9 cellular contexts compared by ENCODE assay signal in the genomic region with DNA sequence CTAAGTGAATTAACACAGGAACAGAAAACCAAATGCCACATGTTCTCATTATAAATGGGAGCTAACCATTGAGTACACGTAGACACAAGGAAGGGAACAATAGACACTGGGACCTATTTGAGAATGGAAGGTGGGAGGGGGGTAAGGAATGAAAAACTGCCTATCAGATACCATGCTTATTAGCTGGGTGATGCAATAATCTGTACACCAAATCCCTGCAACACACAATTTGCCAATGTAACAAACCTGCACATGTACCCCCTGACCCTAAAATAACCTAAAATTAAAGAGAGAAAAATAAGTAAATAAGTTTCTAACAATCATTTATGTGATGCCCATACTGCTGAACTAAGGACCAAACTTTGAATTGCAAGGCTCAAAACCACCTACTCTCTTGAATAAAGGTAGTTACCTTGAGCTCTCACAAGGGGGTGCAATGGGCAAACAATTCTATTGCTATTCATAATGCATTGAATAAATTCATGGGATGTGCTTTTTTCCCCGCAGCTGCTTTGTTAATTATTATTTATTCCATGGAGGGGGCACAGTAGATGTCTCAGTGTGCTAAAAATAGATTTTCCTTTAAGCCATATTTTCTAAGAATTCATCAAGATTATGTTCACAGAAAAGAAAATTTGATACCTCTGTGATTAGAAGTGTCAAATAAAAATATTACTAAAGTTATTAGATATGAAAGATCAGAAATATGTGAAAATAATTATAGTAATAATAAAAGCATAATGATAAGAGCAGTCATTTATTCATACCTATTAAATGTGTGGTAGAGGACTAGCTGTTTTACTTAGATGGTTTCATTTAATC.
A peak's percentile ranks its signal among the peaks of the same experiment; 100 is the strongest.
DNase-seq lines count a peak whose midpoint lies in the region; ATAC-seq and TF ChIP-seq lines count a peak whose summit lies in the region.
"Had no signal": no experiment of that assay in that cellular context is flagged by ENCODE, and none has a peak within 500 bp of the region (broad histone marks: within the 10 kb centered on the region; RNA-seq: fewer than 3 reads in every experiment).

No MANE protein-coding gene starts in this region.

- H3K4me3 ChIP-seq in Karpas-422 (ENCODE audit: low read length) (no peak overlapping the region), dorsolateral prefrontal cortex (no peak overlapping the region), mesendoderm (ENCODE audit: low read length) (no peak overlapping the region)

- H3K79me2 ChIP-seq in Karpas-422 (ENCODE audit: low read length) = no peaks in the 10 kb centered on the region
- H3K79me2 ChIP-seq in mesendoderm (ENCODE audit: control insufficient read depth, insufficient read depth, low read length) = no peaks in the 10 kb centered on the region

- no peak overlapping the region for H2AFZ ChIP-seq in Karpas-422 (ENCODE audit: low read length)

- peak; percentile 82 for DNase-seq in Ammon's horn (ENCODE audit: low spot score)
- DNase-seq in Karpas-422 = peak; percentile 81
- DNase-seq in OCI-M1 (lab: John Stamatoyannopoulos, UW) = peak; percentile 73
- peak in 3 of 10 donors; percentile 5 to 45 (median 10) for DNase-seq in dorsolateral prefrontal cortex
- DNase-seq in mesendoderm = peak; percentile 61
- DNase-seq in activated CD8-positive, alpha-beta memory T cell treated with anti-CD3 and anti-CD28 coated beads, Interleukin-2, amount 50 U/mL, for 4 hours = no peak

- no peak overlapping the region for H3K4me2 ChIP-seq in Karpas-422 (ENCODE audit: low read depth, low read length, poor library complexity, severe bottlenecking)
- H3K4me2 ChIP-seq in mesendoderm (ENCODE audit: low read length) = no peak overlapping the region

- no peak overlapping the region for H2BK15ac ChIP-seq in mesendoderm (replicated peaks; ENCODE audit: low read depth)

- no peak overlapping the region for H2BK5ac ChIP-seq in mesendoderm (ENCODE audit: low read length)

- H3K4me1 ChIP-seq in Karpas-422 (ENCODE audit: low read length) (no peaks in the 10 kb centered on the region), mesendoderm (ENCODE audit: control insufficient read depth, low read depth, low read length) (no peaks in the 10 kb centered on the region)

- H4K8ac ChIP-seq in mesendoderm (ENCODE audit: low read depth, low read length) = no peak overlapping the region

- no peaks in the 10 kb centered on the region for H3K9me3 ChIP-seq in Karpas-422 (ENCODE audit: low read length)

- no peak overlapping the region for H2BK120ac ChIP-seq in mesendoderm (ENCODE audit: low read depth, low read length)

- H3K27ac ChIP-seq in Karpas-422 (ENCODE audit: low read length) = no peak overlapping the region
- peak overlapping the region in 1 of 59 donors; percentile 2 for H3K27ac ChIP-seq in dorsolateral prefrontal cortex
- no peak overlapping the region for H3K27ac ChIP-seq in mesendoderm (ENCODE audit: low read depth, low read length)

- no peak overlapping the region for H4K5ac ChIP-seq in mesendoderm (ENCODE audit: low read length)

- no peak overlapping the region for H3K23ac ChIP-seq in mesendoderm (ENCODE audit: low read length)

- no CpG with 5 or more reads among the region's 2 CpGs for WGBS in mesendoderm (ENCODE audit: extremely low coverage, insufficient coverage, low lambda C conversion rate)

- TF ChIP-seq CTCF in dorsolateral prefrontal cortex (IDR thresholded peaks at IDR 0.05 in 54 of 56, conservative IDR thresholded peaks at IDR 0.05 in 2 of 56; ENCODE audit: low read depth in 1 of 56, partially characterized antibody in 56 of 56) = peak in 55 of 56 donors; percentile 60 to 92 (median 81)

- H3K36me3 ChIP-seq in Karpas-422 (ENCODE audit: insufficient read depth, low read length) (no peaks in the 10 kb centered on the region), mesendoderm (ENCODE audit: control insufficient read depth, insufficient read depth, low read length) (no peaks in the 10 kb centered on the region)

- H3K79me1 ChIP-seq in mesendoderm (ENCODE audit: low read length) = no peaks in the 10 kb centered on the region

- H3K56ac ChIP-seq in mesendoderm (ENCODE audit: low read length) = no peak overlapping the region

- H2AK5ac ChIP-seq in mesendoderm (ENCODE audit: low read length) = no peak overlapping the region

- H3K18ac ChIP-seq in mesendoderm (ENCODE audit: low read length) = no peak overlapping the region

- H4K20me1 ChIP-seq in Karpas-422 (ENCODE audit: insufficient read depth, low read depth, low read length) = no peaks in the 10 kb centered on the region

- ATAC-seq in GM18502 (IDR thresholded peaks at IDR 0.05; ENCODE audit: poor library complexity, unreplicated experiment) (peak; percentile 71), HG02623 (IDR thresholded peaks at IDR 0.05; ENCODE audit: unreplicated experiment) (no peak)
- ATAC-seq: naive thymus-derived CD4-positive, alpha-beta T cell had no signal

- intact Hi-C loops in dorsolateral prefrontal cortex (cut with DNase I) = loop anchor here (2.0 to 10.0 kb wide), 6 partner anchors 79 to 581 kb away; a partner anchor contains a TSS

- no peak overlapping the region for H3K4ac ChIP-seq in mesendoderm (ENCODE audit: low read depth, low read length)

- H3K27me3 ChIP-seq in Karpas-422 (ENCODE audit: low read length) = no peaks in the 10 kb centered on the region
- no peaks in the 10 kb centered on the region for H3K27me3 ChIP-seq in dorsolateral prefrontal cortex
- no peaks in the 10 kb centered on the region for H3K27me3 ChIP-seq in mesendoderm (ENCODE audit: insufficient read depth, low read length, poor library complexity)

- no peaks in the 10 kb centered on the region for H3K9me2 ChIP-seq in Karpas-422 (replicated peaks; ENCODE audit: insufficient read depth, low read length)

- H3K9ac ChIP-seq in Karpas-422 (ENCODE audit: low read length) = no peak overlapping the region
- no peak overlapping the region for H3K9ac ChIP-seq in mesendoderm (ENCODE audit: low read length)
